ENCODE assay signal across 38 cellular contexts in the genomic region with DNA sequence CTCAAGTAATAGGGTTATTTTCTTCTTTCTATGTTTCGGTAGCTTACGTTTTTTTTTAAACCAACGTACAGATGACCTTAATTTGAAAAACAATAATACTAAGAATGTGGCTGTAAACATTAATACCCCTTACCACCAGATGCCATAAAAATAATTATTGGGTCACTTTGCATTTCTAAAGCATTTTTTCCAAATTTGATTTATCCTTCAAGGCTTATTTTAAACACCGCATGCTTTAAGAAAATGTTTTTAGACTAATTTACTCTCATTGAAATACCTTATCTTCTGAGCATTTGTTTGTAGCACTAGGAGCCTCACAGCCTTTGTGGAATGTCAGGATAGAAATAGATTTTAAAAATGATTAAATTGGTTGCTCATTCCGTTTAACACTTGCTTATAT.
"Had no signal": no experiment of that assay in that cellular context is flagged by ENCODE, and none has a peak within 500 bp of the region (broad histone marks: within the 10 kb centered on the region; RNA-seq: fewer than 3 reads in every experiment).

No MANE protein-coding gene starts in this region.

- FAIRE-seq: bronchial epithelial cell had no signal

- H3K27me3 ChIP-seq: adrenal gland, ascending aorta, body of pancreas, brain microvascular endothelial cell, breast epithelium, cardiac muscle cell had no signal

- H3K36me3 ChIP-seq: adrenal gland, ascending aorta, brain microvascular endothelial cell, breast epithelium, cardiac muscle cell had no signal

- H3K9me3 Mint-ChIP-seq: activated naive CD4-positive, alpha-beta T cell treated with anti-CD3 and anti-CD28 coated beads for 36 hours; activated naive CD4-positive, alpha-beta T cell treated with anti-CD3 and anti-CD28 coated beads, Interleukin-2, amount 10 ng/mL, durations not matched to agents 7 days and 5 days; activated naive CD4-positive, alpha-beta T cell treated with anti-CD3 and anti-CD28 coated beads, Interleukin-2, amount 50 U/mL, for 24 hours; activated naive CD4-positive, alpha-beta T cell treated with anti-CD3 and anti-CD28 coated beads, Interleukin-2, amount 50 U/mL, for 72 hours; activated naive CD8-positive, alpha-beta T cell treated with anti-CD3 and anti-CD28 coated beads for 36 hours; activated naive CD8-positive, alpha-beta T cell treated with anti-CD3 and anti-CD28 coated beads, Interleukin-2, amount 10 ng/mL, durations not matched to agents 7 days and 5 days; activated naive CD8-positive, alpha-beta T cell treated with anti-CD3 and anti-CD28 coated beads, Interleukin-2, amount 50 U/mL, for 24 hours; activated T-cell treated with anti-CD3 and anti-CD28 coated beads, Interleukin-2, amount 50 U/mL, for 24 hours; activated T-cell treated with anti-CD3 and anti-CD28 coated beads, Interleukin-2, amount 50 U/mL, for 4 hours; activated T-cell treated with anti-CD3 and anti-CD28 coated beads, Interleukin-2, amount 50 U/mL, for 72 hours; activated T-helper 1 cell treated with anti-CD3 and anti-CD28 coated beads, Interleukin-12 subunit alpha, Interleukin-12 subunit beta, Interleukin-2, Interleukin-4 antibody, amounts not matched to agents 30 ng/mL and 10 ng/mL and 1 ng/mL, durations not matched to agents 14 hours and 24 hours and 36 hours; activated T-helper 17 cell treated with anti-CD3 and anti-CD28 coated beads, Interleukin-2, amount 50 U/mL, for 72 hours; activated T-helper 2 cell treated with anti-CD3 and anti-CD28 coated beads, Interferon-gamma antibody, Interleukin-2, Interleukin-4, amounts not matched to agents 10 μg/mL and 5 μg/mL and 100 μg/mL, durations not matched to agents 14 hours and 24 hours and 36 hours; brain; central memory CD8-positive, alpha-beta T cell had no signal

- H3K4me3 ChIP-seq: adrenal gland, ascending aorta, body of pancreas, breast epithelium, cardiac muscle cell had no signal

- H3K36me3 Mint-ChIP-seq: activated naive CD4-positive, alpha-beta T cell treated with anti-CD3 and anti-CD28 coated beads, Interleukin-2, amount 10 ng/mL, durations not matched to agents 7 days and 5 days; activated naive CD4-positive, alpha-beta T cell treated with anti-CD3 and anti-CD28 coated beads, Interleukin-2, amount 50 U/mL, for 24 hours; activated naive CD4-positive, alpha-beta T cell treated with anti-CD3 and anti-CD28 coated beads, Interleukin-2, amount 50 U/mL, for 72 hours; activated naive CD8-positive, alpha-beta T cell; activated naive CD8-positive, alpha-beta T cell treated with anti-CD3 and anti-CD28 coated beads for 36 hours; activated naive CD8-positive, alpha-beta T cell treated with anti-CD3 and anti-CD28 coated beads, Interleukin-2, amount 10 ng/mL, durations not matched to agents 7 days and 5 days; brain had no signal

- H3K4me1 ChIP-seq: breast epithelium had no signal

- H3K27ac ChIP-seq: adrenal gland, ascending aorta, body of pancreas, brain microvascular endothelial cell, breast epithelium, cardiac muscle cell had no signal

- H3K9me3 ChIP-seq: adrenal gland, ascending aorta, body of pancreas, breast epithelium had no signal

- H3K27me3 Mint-ChIP-seq: brain had no signal

- DNase-seq: activated effector memory CD4-positive, alpha-beta T cell treated with anti-CD3 and anti-CD28 coated beads, Interleukin-2, amount 50 U/mL, for 16 hours; activated effector memory CD4-positive, alpha-beta T cell treated with Interleukin-2 at 50 U/mL for 16 hours; activated gamma-delta T cell; activated gamma-delta T cell treated with Interleukin-2 at 50 U/mL for 16 hours; activated naive CD4-positive, alpha-beta T cell; activated naive CD4-positive, alpha-beta T cell treated with anti-CD3 and anti-CD28 coated beads for 36 hours; activated naive CD4-positive, alpha-beta T cell treated with anti-CD3 and anti-CD28 coated beads, Interleukin-2, amount 10 ng/mL, durations not matched to agents 7 days and 5 days; activated naive CD4-positive, alpha-beta T cell treated with anti-CD3 and anti-CD28 coated beads, Interleukin-2, amount 50 U/mL, for 16 hours; activated naive CD4-positive, alpha-beta T cell treated with Interleukin-2 at 50 U/mL for 16 hours; activated naive CD8-positive, alpha-beta T cell treated with anti-CD3 and anti-CD28 coated beads for 36 hours; activated naive CD8-positive, alpha-beta T cell treated with anti-CD3 and anti-CD28 coated beads, Interleukin-2, amount 10 ng/mL, durations not matched to agents 7 days and 5 days; activated naive CD8-positive, alpha-beta T cell treated with anti-CD3 and anti-CD28 coated beads, Interleukin-2, amount 50 U/mL, for 24 hours; activated T-cell treated with anti-CD3 and anti-CD28 coated beads, Interleukin-2, amount 50 U/mL, for 24 hours; activated T-cell treated with anti-CD3 and anti-CD28 coated beads, Interleukin-2, amount 50 U/mL, for 4 hours; activated T-cell treated with anti-CD3 and anti-CD28 coated beads, Interleukin-2, amount 50 U/mL, for 48 hours; activated T-cell treated with anti-CD3 and anti-CD28 coated beads, Interleukin-2, amount 50 U/mL, for 72 hours; adrenal gland; amniotic stem cell; amygdala; anterior cingulate cortex; aorta; body of pancreas; brain microvascular endothelial cell; caudate nucleus; central memory CD4-positive, alpha-beta T cell; cerebellar nuclear complex had no signal

- ATAC-seq: activated naive CD4-positive, alpha-beta T cell treated with anti-CD3 and anti-CD28 coated beads, Interleukin-2, amount 50 U/mL, for 72 hours; activated naive CD8-positive, alpha-beta T cell treated with anti-CD3 and anti-CD28 coated beads, Interleukin-2, amount 50 U/mL, for 24 hours; activated T-cell treated with anti-CD3 and anti-CD28 coated beads, Interleukin-2, amount 50 U/mL, for 4 hours; activated T-cell treated with anti-CD3 and anti-CD28 coated beads, Interleukin-2, amount 50 U/mL, for 72 hours; activated T-helper 17 cell treated with anti-CD3 and anti-CD28 coated beads, Interleukin-2, amount 50 U/mL, for 72 hours; body of pancreas had no signal

- H3K4me3 Mint-ChIP-seq: activated naive CD4-positive, alpha-beta T cell treated with anti-CD3 and anti-CD28 coated beads for 36 hours; activated naive CD4-positive, alpha-beta T cell treated with anti-CD3 and anti-CD28 coated beads, Interleukin-2, amount 10 ng/mL, durations not matched to agents 7 days and 5 days; activated naive CD4-positive, alpha-beta T cell treated with anti-CD3 and anti-CD28 coated beads, Interleukin-2, amount 50 U/mL, for 24 hours; activated naive CD8-positive, alpha-beta T cell; activated naive CD8-positive, alpha-beta T cell treated with anti-CD3 and anti-CD28 coated beads for 36 hours; activated naive CD8-positive, alpha-beta T cell treated with anti-CD3 and anti-CD28 coated beads, Interleukin-2, amount 10 ng/mL, durations not matched to agents 7 days and 5 days; activated naive CD8-positive, alpha-beta T cell treated with anti-CD3 and anti-CD28 coated beads, Interleukin-2, amount 50 U/mL, for 24 hours; activated T-cell treated with anti-CD3 and anti-CD28 coated beads, Interleukin-2, amount 50 U/mL, for 24 hours; activated T-cell treated with anti-CD3 and anti-CD28 coated beads, Interleukin-2, amount 50 U/mL, for 4 hours; activated T-cell treated with anti-CD3 and anti-CD28 coated beads, Interleukin-2, amount 50 U/mL, for 72 hours; activated T-helper 1 cell treated with anti-CD3 and anti-CD28 coated beads, Interleukin-12 subunit alpha, Interleukin-12 subunit beta, Interleukin-2, Interleukin-4 antibody, amounts not matched to agents 30 ng/mL and 10 ng/mL and 1 ng/mL, durations not matched to agents 14 hours and 24 hours and 36 hours; activated T-helper 17 cell treated with anti-CD3 and anti-CD28 coated beads, Interleukin-2, amount 50 U/mL, for 72 hours; brain; central memory CD8-positive, alpha-beta T cell had no signal

- H3K27ac Mint-ChIP-seq: activated naive CD4-positive, alpha-beta T cell treated with anti-CD3 and anti-CD28 coated beads for 36 hours; activated naive CD4-positive, alpha-beta T cell treated with anti-CD3 and anti-CD28 coated beads, Interleukin-2, amount 10 ng/mL, durations not matched to agents 7 days and 5 days; activated naive CD4-positive, alpha-beta T cell treated with anti-CD3 and anti-CD28 coated beads, Interleukin-2, amount 50 U/mL, for 24 hours; activated naive CD4-positive, alpha-beta T cell treated with anti-CD3 and anti-CD28 coated beads, Interleukin-2, amount 50 U/mL, for 72 hours; activated naive CD8-positive, alpha-beta T cell; activated naive CD8-positive, alpha-beta T cell treated with anti-CD3 and anti-CD28 coated beads for 36 hours; activated naive CD8-positive, alpha-beta T cell treated with anti-CD3 and anti-CD28 coated beads, Interleukin-2, amount 10 ng/mL, durations not matched to agents 7 days and 5 days; activated naive CD8-positive, alpha-beta T cell treated with anti-CD3 and anti-CD28 coated beads, Interleukin-2, amount 50 U/mL, for 24 hours; activated T-cell treated with anti-CD3 and anti-CD28 coated beads, Interleukin-2, amount 50 U/mL, for 24 hours; activated T-cell treated with anti-CD3 and anti-CD28 coated beads, Interleukin-2, amount 50 U/mL, for 72 hours; activated T-helper 1 cell treated with anti-CD3 and anti-CD28 coated beads, Interleukin-12 subunit alpha, Interleukin-12 subunit beta, Interleukin-2, Interleukin-4 antibody, amounts not matched to agents 30 ng/mL and 10 ng/mL and 1 ng/mL, durations not matched to agents 14 hours and 24 hours and 36 hours; activated T-helper 17 cell treated with anti-CD3 and anti-CD28 coated beads, Interleukin-2, amount 50 U/mL, for 72 hours; activated T-helper 2 cell treated with anti-CD3 and anti-CD28 coated beads, Interferon-gamma antibody, Interleukin-2, Interleukin-4, amounts not matched to agents 10 μg/mL and 5 μg/mL and 100 μg/mL, durations not matched to agents 14 hours and 24 hours and 36 hours; brain had no signal
